Comparison of ENCODE assay signal across 2 cellular contexts in the genomic region with DNA sequence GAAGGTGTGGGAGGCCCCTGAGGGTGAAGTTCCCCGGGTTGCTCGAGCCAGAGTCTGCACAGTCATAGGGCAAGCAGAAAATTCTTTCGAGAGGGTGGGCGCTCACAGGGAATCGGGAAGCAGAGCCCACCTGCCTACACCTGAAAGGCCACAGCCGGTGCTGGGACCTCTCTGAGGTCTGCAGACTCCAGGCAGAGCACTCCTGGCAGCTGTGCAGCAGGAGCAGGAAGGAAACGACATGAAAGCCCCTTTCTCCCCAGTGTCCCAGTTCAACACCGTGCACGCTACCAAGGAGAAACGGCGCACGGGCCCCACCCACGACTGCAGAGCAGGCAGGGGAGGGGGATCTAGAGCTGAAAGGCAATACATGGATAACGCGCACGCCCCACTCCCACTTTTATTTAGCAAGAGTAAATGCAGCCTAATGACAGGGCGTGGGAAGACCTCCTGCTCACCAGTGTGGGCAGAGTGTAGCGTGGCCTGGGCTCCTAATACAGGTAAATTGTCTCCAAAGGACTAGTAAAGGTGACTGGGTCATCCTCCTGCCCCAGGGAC.
TF ChIP-seq lines count a peak whose summit lies in the region.

No MANE protein-coding gene starts in this region.

TF ChIP-seq in IMR-90, 13 proteins besides CTCF, POLR2A, EP300 and RAD21:
- no peak for TF ChIP-seq BHLHE40 (IDR thresholded peaks at IDR 0.05; ENCODE audit: low read depth, low read length)
- TF ChIP-seq ELK1 (IDR thresholded peaks at IDR 0.05; ENCODE audit: borderline replicate concordance, low read depth, low read length): no peak

TF ChIP-seq in K562, 482 proteins besides CTCF, POLR2A, EP300 and RAD21:
- TF ChIP-seq CHCHD3 (CRISPR knock-in tag; IDR thresholded peaks at IDR 0.05) (no peak), ZNF316 (IDR thresholded peaks at IDR 0.05) (no peak), HNRNPL (IDR thresholded peaks at IDR 0.05; ENCODE audit: low read depth, low read length) (no peak), RNF2 (IDR thresholded peaks at IDR 0.05) (no peak), KHSRP (IDR thresholded peaks at IDR 0.05) (no peak), PRMT5 (CRISPR knock-in tag; IDR thresholded peaks at IDR 0.05) (no peak), FOXJ2 (tag; IDR thresholded peaks at IDR 0.05) (no peak), GATAD2A (IDR thresholded peaks at IDR 0.05) (no peak), RUNX1 (IDR thresholded peaks at IDR 0.05; ENCODE audit: low read depth) (no peak), ZNF253 (CRISPR knock-in tag; conservative IDR thresholded peaks at IDR 0.05) (no peak), CBFA2T2 (conservative IDR thresholded peaks at IDR 0.05) (no peak), CLOCK (CRISPR knock-in tag; IDR thresholded peaks at IDR 0.05; ENCODE audit: borderline replicate concordance) (no peak), MIER1 (IDR thresholded peaks at IDR 0.05; ENCODE audit: low read depth) (no peak), KAT7 (CRISPR knock-in tag; IDR thresholded peaks at IDR 0.05; ENCODE audit: borderline replicate concordance) (no peak)
- TF ChIP-seq, protein P1, sequence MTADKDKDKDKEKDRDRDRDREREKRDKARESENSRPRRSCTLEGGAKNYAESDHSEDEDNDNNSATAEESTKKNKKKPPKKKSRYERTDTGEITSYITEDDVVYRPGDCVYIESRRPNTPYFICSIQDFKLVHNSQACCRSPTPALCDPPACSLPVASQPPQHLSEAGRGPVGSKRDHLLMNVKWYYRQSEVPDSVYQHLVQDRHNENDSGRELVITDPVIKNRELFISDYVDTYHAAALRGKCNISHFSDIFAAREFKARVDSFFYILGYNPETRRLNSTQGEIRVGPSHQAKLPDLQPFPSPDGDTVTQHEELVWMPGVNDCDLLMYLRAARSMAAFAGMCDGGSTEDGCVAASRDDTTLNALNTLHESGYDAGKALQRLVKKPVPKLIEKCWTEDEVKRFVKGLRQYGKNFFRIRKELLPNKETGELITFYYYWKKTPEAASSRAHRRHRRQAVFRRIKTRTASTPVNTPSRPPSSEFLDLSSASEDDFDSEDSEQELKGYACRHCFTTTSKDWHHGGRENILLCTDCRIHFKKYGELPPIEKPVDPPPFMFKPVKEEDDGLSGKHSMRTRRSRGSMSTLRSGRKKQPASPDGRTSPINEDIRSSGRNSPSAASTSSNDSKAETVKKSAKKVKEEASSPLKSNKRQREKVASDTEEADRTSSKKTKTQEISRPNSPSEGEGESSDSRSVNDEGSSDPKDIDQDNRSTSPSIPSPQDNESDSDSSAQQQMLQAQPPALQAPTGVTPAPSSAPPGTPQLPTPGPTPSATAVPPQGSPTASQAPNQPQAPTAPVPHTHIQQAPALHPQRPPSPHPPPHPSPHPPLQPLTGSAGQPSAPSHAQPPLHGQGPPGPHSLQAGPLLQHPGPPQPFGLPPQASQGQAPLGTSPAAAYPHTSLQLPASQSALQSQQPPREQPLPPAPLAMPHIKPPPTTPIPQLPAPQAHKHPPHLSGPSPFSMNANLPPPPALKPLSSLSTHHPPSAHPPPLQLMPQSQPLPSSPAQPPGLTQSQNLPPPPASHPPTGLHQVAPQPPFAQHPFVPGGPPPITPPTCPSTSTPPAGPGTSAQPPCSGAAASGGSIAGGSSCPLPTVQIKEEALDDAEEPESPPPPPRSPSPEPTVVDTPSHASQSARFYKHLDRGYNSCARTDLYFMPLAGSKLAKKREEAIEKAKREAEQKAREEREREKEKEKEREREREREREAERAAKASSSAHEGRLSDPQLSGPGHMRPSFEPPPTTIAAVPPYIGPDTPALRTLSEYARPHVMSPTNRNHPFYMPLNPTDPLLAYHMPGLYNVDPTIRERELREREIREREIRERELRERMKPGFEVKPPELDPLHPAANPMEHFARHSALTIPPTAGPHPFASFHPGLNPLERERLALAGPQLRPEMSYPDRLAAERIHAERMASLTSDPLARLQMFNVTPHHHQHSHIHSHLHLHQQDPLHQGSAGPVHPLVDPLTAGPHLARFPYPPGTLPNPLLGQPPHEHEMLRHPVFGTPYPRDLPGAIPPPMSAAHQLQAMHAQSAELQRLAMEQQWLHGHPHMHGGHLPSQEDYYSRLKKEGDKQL (CRISPR knock-in tag; IDR thresholded peaks at IDR 0.05; ENCODE audit: borderline replicate concordance): no peak
- TF ChIP-seq, protein P2, sequence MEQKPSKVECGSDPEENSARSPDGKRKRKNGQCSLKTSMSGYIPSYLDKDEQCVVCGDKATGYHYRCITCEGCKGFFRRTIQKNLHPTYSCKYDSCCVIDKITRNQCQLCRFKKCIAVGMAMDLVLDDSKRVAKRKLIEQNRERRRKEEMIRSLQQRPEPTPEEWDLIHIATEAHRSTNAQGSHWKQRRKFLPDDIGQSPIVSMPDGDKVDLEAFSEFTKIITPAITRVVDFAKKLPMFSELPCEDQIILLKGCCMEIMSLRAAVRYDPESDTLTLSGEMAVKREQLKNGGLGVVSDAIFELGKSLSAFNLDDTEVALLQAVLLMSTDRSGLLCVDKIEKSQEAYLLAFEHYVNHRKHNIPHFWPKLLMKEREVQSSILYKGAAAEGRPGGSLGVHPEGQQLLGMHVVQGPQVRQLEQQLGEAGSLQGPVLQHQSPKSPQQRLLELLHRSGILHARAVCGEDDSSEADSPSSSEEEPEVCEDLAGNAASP (IDR thresholded peaks at IDR 0.05): no peak
